ENCODE assay signal across 8 cellular contexts in genomic region chr5:317086-317811, GRCh38. TPM values are rescaled to one million over a fixed set of nuclear protein-coding genes. Genes with fewer than 3 reads are reported as not detected.
DNase-seq lines count a peak whose midpoint lies in the region; ATAC-seq and TF ChIP-seq lines count a peak whose summit lies in the region.

No MANE protein-coding gene starts in this region.

- H2AK5ac ChIP-seq in trophoblast cell (ENCODE audit: low read length), result no peak overlapping the region

- peaks cover 20 to 30% of the 10 kb centered on the region in 2 experiments for H3K36me3 ChIP-seq in trophoblast cell (ENCODE audit: control insufficient read depth in 1 of 2, insufficient read depth in 2 of 2, low read length in 2 of 2)

- H4K91ac ChIP-seq in trophoblast cell (ENCODE audit: low read depth, low read length), result no peak overlapping the region

- peaks cover 14 to 21% of the 10 kb centered on the region in 2 experiments for H3K4me1 ChIP-seq in trophoblast cell (ENCODE audit: control insufficient read depth in 1 of 2, insufficient read depth in 2 of 2, low read length in 2 of 2)

- peaks cover 5% of the 10 kb centered on the region for H3K9me3 ChIP-seq in trophoblast cell (ENCODE audit: insufficient read depth, low read depth, low read length)

- H3K14ac ChIP-seq in trophoblast cell (ENCODE audit: low read length), result no peak overlapping the region

- no peak overlapping the region for H3K23ac ChIP-seq in trophoblast cell (ENCODE audit: low read length)

- H3K27me3 ChIP-seq in trophoblast cell (ENCODE audit: insufficient read depth, low read length), result peaks cover 31% of the 10 kb centered on the region

- no peak overlapping the region for H4K8ac ChIP-seq in trophoblast cell (ENCODE audit: low read depth, low read length)

- no peak overlapping the region for H3K9ac ChIP-seq in trophoblast cell (ENCODE audit: low read length)

- no peak overlapping the region for H3K4me2 ChIP-seq in trophoblast cell (ENCODE audit: low read length)

- no peak overlapping the region for H4K12ac ChIP-seq in trophoblast cell (ENCODE audit: low read depth, low read length)

- ATAC-seq in GM18499 (IDR thresholded peaks at IDR 0.05; ENCODE audit: insufficient read depth, unreplicated experiment), result peak; percentile 46
- ATAC-seq in HG02678 (IDR thresholded peaks at IDR 0.05; ENCODE audit: unreplicated experiment), result peak; percentile 71

- no peak overlapping the region for H2AFZ ChIP-seq in trophoblast cell (ENCODE audit: insufficient read depth, low read length, poor library complexity)

- no peaks in the 10 kb centered on the region for H3K79me2 ChIP-seq in trophoblast cell (ENCODE audit: control insufficient read depth, insufficient read depth, low read length, poor library complexity)

- H3K27ac ChIP-seq in VCaP, result no peak overlapping the region
- H3K27ac ChIP-seq in trophoblast cell (ENCODE audit: low read depth, low read length), result no peak overlapping the region

- no peak overlapping the region for H3K18ac ChIP-seq in trophoblast cell (ENCODE audit: low read length)

- H3K4ac ChIP-seq in trophoblast cell (ENCODE audit: low read depth, low read length), result no peak overlapping the region

- no peak overlapping the region for H2BK12ac ChIP-seq in trophoblast cell (ENCODE audit: low read length)

- H3K79me1 ChIP-seq in trophoblast cell (ENCODE audit: low read length), result no peaks in the 10 kb centered on the region

- no CpG with 5 or more reads among the region's 26 CpGs for WGBS in trophoblast cell (ENCODE audit: extremely low coverage, insufficient coverage, insufficient read length)

- DNase-seq in AML-193 (lab: John Stamatoyannopoulos, UW) (peak; percentile 44 to 61), NCI-H1092 (lab: John Stamatoyannopoulos, UW) (peak; percentile 64), fibroblast of mammary gland (ENCODE audit: low read depth) (peak; percentile 68), trophoblast cell (peak; percentile 78 to 79), cerebellar nuclear complex (lab: John Stamatoyannopoulos, UW) (no peak)

- H2BK120ac ChIP-seq in trophoblast cell (ENCODE audit: insufficient read depth, low read length, poor library complexity), result no peak overlapping the region

- H2BK5ac ChIP-seq in trophoblast cell (ENCODE audit: low read depth, low read length, poor library complexity), result no peak overlapping the region

- no peak overlapping the region for H3K4me3 ChIP-seq in fibroblast of mammary gland (ENCODE audit: control insufficient read depth, low read depth, low read length)
- H3K4me3 ChIP-seq in trophoblast cell (ENCODE audit: low read depth, low read length), result no peak overlapping the region

- peak; percentile 86 for TF ChIP-seq CTCF in VCaP (conservative IDR thresholded peaks at IDR 0.05)
- peak; percentile 64 for TF ChIP-seq CTCF in fibroblast of mammary gland (conservative IDR thresholded peaks at IDR 0.05; ENCODE audit: control insufficient read depth, insufficient read depth, low read depth, low read length)

RNA-seq across cellular contexts. Expression of gene AHRR, which starts 4.3 kb away (rescaled TPM):
- 1.1 and 1.3 TPM in 2 replicates for polyA plus RNA-seq in trophoblast cell (2013)

RNA-seq across cellular contexts. Expression of gene PDCD6, which starts 45.8 kb away (rescaled TPM):
- 84.3 and 85.8 TPM in 2 replicates for polyA plus RNA-seq in trophoblast cell (2013)

Comparison
In these comparisons a context has a peak if more than half of its experiments do, and no peak if none do; other contexts are left out.
1. DNase-seq: peak in AML-193 (2 of 2), NCI-H1092 (single experiment), fibroblast of mammary gland (single experiment) and trophoblast cell (2 of 2); none in cerebellar nuclear complex (0 of 2).